ENCODE assay signal across 1 cellular context in genomic region chr2:149059822-149060221, GRCh38.
TF ChIP-seq lines count a peak whose summit lies in the region.

No MANE protein-coding gene starts in this region.

TF ChIP-seq in IMR-90, 13 proteins besides CTCF, POLR2A, EP300 and RAD21:
- TF ChIP-seq MXI1 (IDR thresholded peaks at IDR 0.05; ENCODE audit: borderline replicate concordance, low read depth, low read length) (no peak), FOS (IDR thresholded peaks at IDR 0.05; ENCODE audit: low read depth, low read length) (no peak), USF2 (IDR thresholded peaks at IDR 0.05; ENCODE audit: low read depth, low read length) (no peak), CHD1 (IDR thresholded peaks at IDR 0.05; ENCODE audit: low read depth, low read length) (no peak), NFE2L2 (IDR thresholded peaks at IDR 0.05; ENCODE audit: low read depth, low read length) (no peak), MAZ (IDR thresholded peaks at IDR 0.05; ENCODE audit: borderline replicate concordance, low read depth, low read length) (no peak), CEBPB (IDR thresholded peaks at IDR 0.05; ENCODE audit: low read depth, low read length) (no peak), RFX5 (IDR thresholded peaks at IDR 0.05; ENCODE audit: low read depth, low read length) (no peak), RCOR1 (IDR thresholded peaks at IDR 0.05; ENCODE audit: insufficient replicate concordance, low read length) (no peak), SMC3 (IDR thresholded peaks at IDR 0.05; ENCODE audit: low read depth, low read length) (no peak), BHLHE40 (IDR thresholded peaks at IDR 0.05; ENCODE audit: low read depth, low read length) (no peak)
- TF ChIP-seq, protein P1, sequence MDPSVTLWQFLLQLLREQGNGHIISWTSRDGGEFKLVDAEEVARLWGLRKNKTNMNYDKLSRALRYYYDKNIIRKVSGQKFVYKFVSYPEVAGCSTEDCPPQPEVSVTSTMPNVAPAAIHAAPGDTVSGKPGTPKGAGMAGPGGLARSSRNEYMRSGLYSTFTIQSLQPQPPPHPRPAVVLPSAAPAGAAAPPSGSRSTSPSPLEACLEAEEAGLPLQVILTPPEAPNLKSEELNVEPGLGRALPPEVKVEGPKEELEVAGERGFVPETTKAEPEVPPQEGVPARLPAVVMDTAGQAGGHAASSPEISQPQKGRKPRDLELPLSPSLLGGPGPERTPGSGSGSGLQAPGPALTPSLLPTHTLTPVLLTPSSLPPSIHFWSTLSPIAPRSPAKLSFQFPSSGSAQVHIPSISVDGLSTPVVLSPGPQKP (IDR thresholded peaks at IDR 0.05; ENCODE audit: borderline replicate concordance, low read depth, low read length), result no peak
